ENCODE assay signal across 9 cellular contexts in the genomic region with DNA sequence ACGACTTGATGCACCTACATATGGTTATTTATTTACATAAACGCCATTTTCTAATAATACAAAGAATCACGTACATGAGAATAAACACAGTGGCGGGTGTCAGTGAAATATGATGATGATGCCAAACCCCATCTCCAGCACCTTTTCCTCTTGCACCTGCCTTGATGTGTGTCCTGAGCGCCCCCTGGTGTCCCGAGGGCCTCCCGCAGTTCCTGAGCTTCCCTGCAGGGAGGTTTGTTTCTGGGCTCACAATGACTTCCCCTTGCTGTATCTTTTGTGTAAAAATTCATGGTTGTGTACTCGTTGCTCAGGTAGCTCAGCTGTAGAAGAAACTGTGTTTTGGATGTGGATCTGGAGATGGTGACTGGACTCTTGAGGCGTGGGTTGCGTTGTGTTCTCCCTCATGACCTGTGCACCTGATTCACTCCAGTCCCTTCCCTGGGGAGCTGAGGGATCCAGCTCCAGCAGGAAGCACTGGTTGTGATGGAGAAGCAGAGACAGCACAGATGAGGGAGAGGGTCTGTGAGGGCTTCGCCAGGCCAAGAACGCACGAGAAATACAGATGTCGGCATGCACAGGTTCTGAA.
DNase-seq lines count a peak whose midpoint lies in the region; ATAC-seq, FAIRE-seq and TF ChIP-seq lines count a peak whose summit lies in the region.
"Had no signal": no experiment of that assay in that cellular context is flagged by ENCODE, and none has a peak within 500 bp of the region (broad histone marks: within the 10 kb centered on the region; RNA-seq: fewer than 3 reads in every experiment).

No MANE protein-coding gene starts in this region.

- RAD21 ChIA-PET in GM12878 (lab: Charles Lee; ENCODE audit: unreplicated experiment): interaction anchor here (0.6 to 2.4 kb wide), 7 partner anchors 12 to 62 kb away, joined by 3 to 15 read pairs (median 3); no protein-coding TSS in a partner anchor

- WGBS in GM12878 (ENCODE audit: insufficient coverage, insufficient replicate concordance, low lambda C conversion rate, missing lambda C conversion rate): 21% methylated on average over 14 of the region's 14 CpGs

- SMC1A ChIA-PET in GM12878 (lab: Charles Lee; ENCODE audit: uncharacterized antibody, unreplicated experiment): interaction anchor here (0.6 to 2.8 kb wide), 9 partner anchors 22 to 127 kb away, joined by 3 to 25 read pairs (median 4); no protein-coding TSS in a partner anchor

- no peak overlapping the region for H3K4me3 Mint-ChIP-seq in HFFc6

- peaks cover 66% of the 10 kb centered on the region for H3K9me3 Mint-ChIP-seq in HFFc6

- H4K20me1 ChIP-seq in SU-DHL-6 (ENCODE audit: low read depth, low read length) (no peaks in the 10 kb centered on the region), GM12878 (ENCODE audit: control insufficient read depth, insufficient read depth) (no peaks in the 10 kb centered on the region)

- no peaks in the 10 kb centered on the region for H3K4me1 ChIP-seq in GM12878 (ENCODE audit: control insufficient read depth, insufficient read depth, low read length)

- no peak for TF ChIP-seq POLR2A in GM12878 (IDR thresholded peaks at IDR 0.05; ENCODE audit: low read depth, low read length)

- ATAC-seq in GM12878 (peak; percentile 96), GM21529 (IDR thresholded peaks at IDR 0.05; ENCODE audit: unreplicated experiment) (no peak), HG02588 (IDR thresholded peaks at IDR 0.05; ENCODE audit: unreplicated experiment) (no peak)

- H3K27ac ChIP-seq in C4-2B (no peak overlapping the region), SU-DHL-6 (ENCODE audit: low read depth, low read length) (no peak overlapping the region), GM12878 (ENCODE audit: control insufficient read depth, insufficient read depth) (no peak overlapping the region)

- no peaks in the 10 kb centered on the region for H3F3A ChIP-seq in SU-DHL-6 (ENCODE audit: insufficient read depth)

- H3K9me3 ChIP-seq in SU-DHL-6 (ENCODE audit: insufficient read depth, low read length): no peaks in the 10 kb centered on the region
- no peaks in the 10 kb centered on the region for H3K9me3 ChIP-seq in GM12878 (replicated peaks; ENCODE audit: control insufficient read depth, insufficient read depth, low read length)

- H3K4me3 ChIP-seq in SU-DHL-6 (ENCODE audit: insufficient read depth, low read length, poor library complexity, severe bottlenecking): no peak overlapping the region
- no peak overlapping the region for H3K4me3 ChIP-seq in GM12878

- no peaks in the 10 kb centered on the region for H3K9me2 ChIP-seq in SU-DHL-6 (replicated peaks; ENCODE audit: insufficient read depth, low read length)

- TF ChIP-seq CTCF in C4-2B (conservative IDR thresholded peaks at IDR 0.05): peak; percentile 94
- TF ChIP-seq CTCF in HFFc6 (IDR thresholded peaks at IDR 0.05): peak; percentile 24; the same call in 1 of the 2 replicates
- TF ChIP-seq CTCF in SU-DHL-6 (IDR thresholded peaks at IDR 0.05; ENCODE audit: insufficient read depth, low read length, poor library complexity, severe bottlenecking): peak; percentile 98
- TF ChIP-seq CTCF in GM12878 (IDR thresholded peaks at IDR 0.05 in 2 of 3, conservative IDR thresholded peaks at IDR 0.05 in 1 of 3; ENCODE audit: control insufficient read depth in 2 of 3, extremely low read depth in 1 of 3, insufficient read depth in 1 of 3, low read depth in 3 of 3, low read length in 3 of 3): peak; percentile 85 to 96 (median 96)

- in situ Hi-C loops in GM12878 (cut with MboI): no loop called here

- POLR2A ChIA-PET in GM12878 (lab: Charles Lee): no interaction called here

- intact Hi-C loops in GM12878 (cut with micrococcal nuclease; ENCODE audit: unreplicated experiment): loop anchor here (1.0 kb wide), 1 partner anchor 25 kb away; no protein-coding TSS in a partner anchor

- CTCF ChIA-PET in GM12878 (lab: Yijun Ruan, JAX): interaction anchor here (0.5 to 7.3 kb wide), 36 partner anchors 8 to 266 kb away, joined by 3 to 80 read pairs (median 5); no protein-coding TSS in a partner anchor

- H3K9ac ChIP-seq in SU-DHL-6 (ENCODE audit: low read length): no peak overlapping the region
- no peak overlapping the region for H3K9ac ChIP-seq in GM12878 (ENCODE audit: control insufficient read depth, insufficient read depth, low read length)

- peak; percentile 73 for FAIRE-seq in GM12878 (lab: Jason Lieb, UNC)
- FAIRE-seq: endometrium had no signal

- no peaks in the 10 kb centered on the region; the same call in 1 of the 2 replicates for H3K36me3 Mint-ChIP-seq in HFFc6 (ENCODE audit: low read depth)

- H3K27me3 Mint-ChIP-seq in HFFc6 (ENCODE audit: insufficient read depth): peaks cover 7% of the 10 kb centered on the region

- no TSS peak for BruUV-seq in GM12878 (replicated peaks; lab: Mats Ljungman, UMichigan)

- H2AFZ ChIP-seq in SU-DHL-6 (ENCODE audit: low read depth, low read length, severe bottlenecking) (no peak overlapping the region), GM12878 (ENCODE audit: control insufficient read depth, low read depth, low read length) (no peak overlapping the region)

- H3K4me1 Mint-ChIP-seq in HFFc6 (ENCODE audit: low read depth): no peaks in the 10 kb centered on the region

- peak; percentile 69 for TF ChIP-seq RAD21 in GM12878 (IDR thresholded peaks at IDR 0.05; ENCODE audit: insufficient read depth, low read depth, low read length)

- H3K79me2 ChIP-seq in SU-DHL-6 (ENCODE audit: insufficient read depth, low read length) (no peaks in the 10 kb centered on the region), GM12878 (ENCODE audit: control insufficient read depth, insufficient read depth, low read length) (no peaks in the 10 kb centered on the region)

- DNase-seq in HFFc6: no peak
- no peak for DNase-seq in GM12878 (ENCODE audit: low read depth, low spot score)
- peak; percentile 69 for DNase-seq in stimulated activated CD4-positive, alpha-beta T cell treated with anti-CD3 and anti-CD28 coated beads, Interleukin-4, amount 100 ng/mL, for 1 hour
- DNase-seq in NCI-H524 treated with DMSO at 0.1 percent for 48 hours (lab: John Stamatoyannopoulos, UW): no peak

- no peak overlapping the region for H3K27ac Mint-ChIP-seq in HFFc6

- H3K36me3 ChIP-seq in SU-DHL-6 (ENCODE audit: low read length) (no peaks in the 10 kb centered on the region), GM12878 (ENCODE audit: control insufficient read depth in 2 of 2, insufficient read depth in 2 of 2, low read length in 1 of 2) (no peaks in the 10 kb centered on the region)

- no peak for TF ChIP-seq EP300 in GM12878 (IDR thresholded peaks at IDR 0.05; ENCODE audit: borderline replicate concordance in 1 of 2, control insufficient read depth in 1 of 2, low read depth in 2 of 2, low read length in 2 of 2)

- H3K27me3 ChIP-seq in SU-DHL-6 (ENCODE audit: low read length) (no peaks in the 10 kb centered on the region), GM12878 (replicated peaks in 1 of 2; ENCODE audit: control insufficient read depth in 2 of 2, insufficient read depth in 2 of 2, low read length in 1 of 2) (peaks cover 0 to 2% of the 10 kb centered on the region in 2 experiments; a peak in 2 of 4 replicates)

- no peak overlapping the region for H3K4me2 ChIP-seq in SU-DHL-6 (ENCODE audit: low read depth, low read length, poor library complexity, severe bottlenecking)
- no peak overlapping the region for H3K4me2 ChIP-seq in GM12878 (ENCODE audit: control insufficient read depth, insufficient read depth)

TF ChIP-seq in GM12878, 131 proteins besides CTCF, POLR2A, EP300 and RAD21:
- TF ChIP-seq SMC3 (IDR thresholded peaks at IDR 0.05; ENCODE audit: borderline replicate concordance, low read length): peak; percentile 61
- no peak for TF ChIP-seq STAT1 (conservative IDR thresholded peaks at IDR 0.05)
- TF ChIP-seq TAF1 (IDR thresholded peaks at IDR 0.05; ENCODE audit: borderline replicate concordance, low read depth, low read length): no peak
- no peak for TF ChIP-seq IKZF2 (IDR thresholded peaks at IDR 0.05)
- no peak for TF ChIP-seq ZNF274 (IDR thresholded peaks at IDR 0.05; ENCODE audit: insufficient read depth, insufficient read length)
- TF ChIP-seq STAT3 (IDR thresholded peaks at IDR 0.05; ENCODE audit: low read depth, low read length): no peak
- 0 out of 2 replicates have a peak, but pooled peaks have one; percentile 4 for TF ChIP-seq SPI1 (IDR thresholded peaks at IDR 0.05; ENCODE audit: borderline replicate concordance, insufficient read depth, low read depth, low read length)
- TF ChIP-seq, protein P1, sequence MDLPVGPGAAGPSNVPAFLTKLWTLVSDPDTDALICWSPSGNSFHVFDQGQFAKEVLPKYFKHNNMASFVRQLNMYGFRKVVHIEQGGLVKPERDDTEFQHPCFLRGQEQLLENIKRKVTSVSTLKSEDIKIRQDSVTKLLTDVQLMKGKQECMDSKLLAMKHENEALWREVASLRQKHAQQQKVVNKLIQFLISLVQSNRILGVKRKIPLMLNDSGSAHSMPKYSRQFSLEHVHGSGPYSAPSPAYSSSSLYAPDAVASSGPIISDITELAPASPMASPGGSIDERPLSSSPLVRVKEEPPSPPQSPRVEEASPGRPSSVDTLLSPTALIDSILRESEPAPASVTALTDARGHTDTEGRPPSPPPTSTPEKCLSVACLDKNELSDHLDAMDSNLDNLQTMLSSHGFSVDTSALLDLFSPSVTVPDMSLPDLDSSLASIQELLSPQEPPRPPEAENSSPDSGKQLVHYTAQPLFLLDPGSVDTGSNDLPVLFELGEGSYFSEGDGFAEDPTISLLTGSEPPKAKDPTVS (IDR thresholded peaks at IDR 0.05; ENCODE audit: low read depth, low read length): no peak
- no peak for TF ChIP-seq YBX1 (IDR thresholded peaks at IDR 0.05)

Comparison
In these comparisons a context has a peak if more than half of its experiments do, and no peak if none do; other contexts are left out.
1. CTCF ChIP-seq: peak in every context shown above with its lines; median percentile 98 in SU-DHL-6; 96 in GM12878; 94 in C4-2B; 24 in HFFc6.